ENCODE assay signal across 3 cellular contexts in the genomic region with DNA sequence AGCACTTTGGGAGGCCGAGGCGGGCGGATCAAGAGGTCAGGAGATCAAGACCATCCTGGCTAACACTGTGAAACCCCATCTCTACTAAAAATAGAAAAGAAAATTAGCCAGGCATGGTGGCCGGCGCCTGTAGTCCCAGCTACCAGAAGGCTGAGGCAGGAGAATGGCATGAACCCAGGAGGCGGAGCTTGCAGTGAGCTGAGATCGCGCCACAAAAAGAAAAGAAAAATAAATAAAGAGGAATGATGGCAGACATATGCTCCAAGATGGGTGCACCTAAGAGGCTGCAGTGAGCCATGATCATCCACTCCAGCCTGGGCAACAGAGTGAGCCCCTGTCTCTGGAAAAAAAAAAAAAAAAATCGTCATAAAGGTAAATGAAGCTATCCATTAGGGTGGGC. TPM values are rescaled to one million over a fixed set of nuclear protein-coding genes. Genes with fewer than 3 reads are reported as not detected.
"Had no signal": no experiment of that assay in that cellular context is flagged by ENCODE, and none has a peak within 500 bp of the region (broad histone marks: within the 10 kb centered on the region; RNA-seq: fewer than 3 reads in every experiment).

No MANE protein-coding gene starts in this region.

RNA-seq across cellular contexts. Expression of gene ARRDC5, which starts 56.7 kb away (rescaled TPM):
- total RNA-seq: cardiac muscle cell, hepatocyte, occipital lobe had no signal
